Comparison of ENCODE assay signal across 15 cellular contexts in the genomic region with DNA sequence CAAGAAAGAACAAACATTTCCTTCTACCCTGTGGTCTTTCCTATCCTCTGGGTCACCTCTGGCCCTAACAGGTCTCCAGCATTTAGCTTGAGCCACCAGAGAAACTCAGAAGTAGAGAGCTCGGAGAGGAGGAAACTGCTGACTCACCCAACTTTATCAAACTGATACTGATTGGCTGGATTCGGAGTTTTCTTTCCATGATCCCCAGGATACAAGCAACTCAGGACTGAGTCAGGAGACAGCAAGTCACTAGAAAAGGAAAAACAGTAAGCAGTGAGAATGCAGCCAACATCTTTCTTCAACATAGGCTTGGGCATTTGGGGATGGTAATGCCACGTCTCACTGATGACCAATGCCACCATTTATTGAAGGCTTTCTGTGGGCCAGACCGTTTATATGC. TPM values are rescaled to one million over a fixed set of nuclear protein-coding genes. Genes with fewer than 3 reads are reported as not detected.
DNase-seq lines count a peak whose midpoint lies in the region; ATAC-seq and TF ChIP-seq lines count a peak whose summit lies in the region.
"Had no signal": no experiment of that assay in that cellular context is flagged by ENCODE, and none has a peak within 500 bp of the region (broad histone marks: within the 10 kb centered on the region; RNA-seq: fewer than 3 reads in every experiment).

No MANE protein-coding gene starts in this region.

- peak; percentile 63 for DNase-seq in Caki2 (ENCODE audit: low read depth)
- peak; percentile 52 for DNase-seq in NCI-H226
- DNase-seq in cardiac fibroblast (ENCODE audit: low read depth in 2 of 2) = peak; percentile 78 to 81
- DNase-seq in myocyte (ENCODE audit: low read depth) = peak; percentile 18
- DNase-seq in NCI-H2081 (lab: John Stamatoyannopoulos, UW) = no peak
- DNase-seq in head of caudate nucleus = no peak
- DNase-seq: activated B cell treated with CpG ODN at 0.5 μM for 24 hours, MV-4-11, naive B cell, NCI-H524, right cardiac atrium, substantia nigra had no signal

- intact Hi-C loops in head of caudate nucleus (cut with DNase I) = loop anchor here (10.0 kb wide), 1 partner anchor 126 kb away; no protein-coding TSS in a partner anchor

- TF ChIP-seq CTCF in cardiac fibroblast (IDR thresholded peaks at IDR 0.05; ENCODE audit: low read depth, low read length) = no peak

- in situ Hi-C loops in Caki2 (cut with HindIII; ENCODE audit: low pct_unique_long_range_greater_than_20kb, low sequenced_read_pairs) = no loop called here

- no peak for ATAC-seq in GM19328 (IDR thresholded peaks at IDR 0.05; ENCODE audit: unreplicated experiment)
- ATAC-seq in HG03378 (IDR thresholded peaks at IDR 0.05; ENCODE audit: unreplicated experiment) = no peak

- no peak overlapping the region for H3K4me3 ChIP-seq in cardiac fibroblast (replicated peaks in 1 of 2; ENCODE audit: low read depth in 2 of 2, low read length in 2 of 2)
- H3K4me3 ChIP-seq: cardiac muscle cell had no signal

RNA-seq across cellular contexts. Expression of a gene that starts 32.7 kb away (rescaled TPM):
- 75.3 and 88.4 TPM in 2 replicates for total RNA-seq in Caki2 (2014; rRNA removed; shearing (Covaris generic); ENCODE audit: low replicate concordance)
- total RNA-seq in myocyte = 28.7 and 34.9 TPM in 2 replicates
- polyA plus RNA-seq in myocyte (2012) = 39.3 TPM

RNA-seq across cellular contexts. Expression of a gene that starts 40.8 kb away (rescaled TPM):
- not detected in 2 replicates for total RNA-seq in Caki2 (2014; rRNA removed; shearing (Covaris generic); ENCODE audit: low replicate concordance)
- 1.8 and 2.0 TPM in 2 replicates for total RNA-seq in myocyte
- polyA plus RNA-seq in myocyte (2012) = 4.2 TPM

Comparison
In these comparisons a context has a peak if more than half of its experiments do, and no peak if none do; other contexts are left out.
1. DNase-seq: peak in Caki2 (single experiment), NCI-H226 (single experiment), cardiac fibroblast (2 of 2) and myocyte (single experiment); none in NCI-H2081 (0 of 2) and head of caudate nucleus (0 of 42).